Comparison of ENCODE assay signal across 1 cellular context in genomic region chr14:67426161-67426560, GRCh38.
TF ChIP-seq lines count a peak whose summit lies in the region.

No MANE protein-coding gene starts in this region.

TF ChIP-seq in GM23338, 12 proteins besides CTCF, POLR2A, EP300 and RAD21 (continued from another document):
- TF ChIP-seq ZNF462 (CRISPR knock-in tag; IDR thresholded peaks at IDR 0.05): no peak
